Comparison of ENCODE assay signal across 13 cellular contexts in the genomic region with DNA sequence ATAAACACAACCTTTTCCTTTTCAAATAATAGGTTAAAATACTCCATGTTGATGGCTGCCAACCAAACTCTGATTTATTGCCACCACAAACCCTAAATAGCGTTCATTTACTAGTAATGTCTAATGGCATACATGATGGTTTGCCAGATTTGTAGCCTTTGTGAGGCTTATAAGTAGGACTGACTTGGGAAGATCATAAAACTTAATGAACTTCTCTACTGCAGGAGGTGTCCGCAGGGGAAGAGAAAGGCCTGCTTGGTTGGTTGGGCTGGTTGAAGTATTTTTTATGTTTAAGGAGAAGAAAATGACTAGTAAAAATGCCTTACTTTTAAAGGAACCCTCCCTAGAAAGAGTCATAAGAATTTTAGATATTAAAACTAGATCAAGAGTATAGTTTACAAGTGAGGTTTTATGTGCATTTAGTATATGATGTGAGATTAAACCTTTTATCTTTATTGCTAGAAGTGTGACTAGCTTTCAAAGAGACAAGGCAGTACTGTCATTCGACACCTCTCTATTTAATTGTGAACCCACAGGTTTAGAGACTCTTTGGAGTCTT. TPM values are rescaled to one million over a fixed set of nuclear protein-coding genes. Genes with fewer than 3 reads are reported as not detected.
A peak's percentile ranks its signal among the peaks of the same experiment; 100 is the strongest.
DNase-seq lines count a peak whose midpoint lies in the region; TF ChIP-seq lines count a peak whose summit lies in the region.
"Had no signal": no experiment of that assay in that cellular context is flagged by ENCODE, and none has a peak within 500 bp of the region (broad histone marks: within the 10 kb centered on the region; RNA-seq: fewer than 3 reads in every experiment).

No MANE protein-coding gene starts in this region.

- H3K9ac ChIP-seq in Loucy (ENCODE audit: low read depth, low read length, poor library complexity, severe bottlenecking) (peak overlapping the region; percentile 24), neural progenitor cell (no peak overlapping the region)

- H3K4me1 ChIP-seq in Loucy (ENCODE audit: insufficient read depth, low read length, poor library complexity, severe bottlenecking) (peaks cover 74% of the 10 kb centered on the region), ectodermal cell (ENCODE audit: control insufficient read depth, insufficient read depth, low read length) (peaks cover 44% of the 10 kb centered on the region), neural progenitor cell (peaks cover 82% of the 10 kb centered on the region)

- H3K4me3 Mint-ChIP-seq in neural progenitor cell, result peak overlapping the region; percentile 68
- H3K4me3 Mint-ChIP-seq: activated naive CD4-positive, alpha-beta T cell treated with anti-CD3 and anti-CD28 coated beads, Interleukin-2, amount 10 ng/mL, durations not matched to agents 7 days and 5 days had no signal

- H2AFZ ChIP-seq in Loucy (ENCODE audit: low read length), result no peak overlapping the region
- H2AFZ ChIP-seq in neural progenitor cell (replicated peaks), result no peak overlapping the region

- H4K20me1 ChIP-seq in Loucy (ENCODE audit: insufficient read depth, low read length, poor library complexity, severe bottlenecking), result peaks cover 86% of the 10 kb centered on the region
- H4K20me1 ChIP-seq in neural progenitor cell (ENCODE audit: low read depth), result peaks cover 88% of the 10 kb centered on the region

- peaks cover 100% of the 10 kb centered on the region for H3K79me2 ChIP-seq in Loucy (ENCODE audit: insufficient read depth, low read length)
- H3K79me2 ChIP-seq in neural progenitor cell (ENCODE audit: low read depth), result peaks cover 94% of the 10 kb centered on the region

- H3K27me3 ChIP-seq in Loucy (ENCODE audit: insufficient read depth, low read length, poor library complexity, severe bottlenecking) (no peaks in the 10 kb centered on the region), ectodermal cell (ENCODE audit: control insufficient read depth, insufficient read depth, low read length, poor library complexity, severe bottlenecking) (no peaks in the 10 kb centered on the region), neural progenitor cell (no peaks in the 10 kb centered on the region)

- H3K27ac ChIP-seq in ectodermal cell (ENCODE audit: insufficient read depth, low read depth, low read length, poor library complexity, severe bottlenecking) (peak overlapping the region; percentile 17), neural progenitor cell (peak overlapping the region; percentile 43)
- H3K27ac ChIP-seq: A549 had no signal

- H3K36me3 ChIP-seq in Loucy (ENCODE audit: insufficient read depth, low read length), result 0 out of 2 replicates have a peak, but pooled peaks cover 4% of the 10 kb centered on the region
- H3K36me3 ChIP-seq in ectodermal cell (ENCODE audit: control insufficient read depth, insufficient read depth, low read length), result peaks cover 4% of the 10 kb centered on the region
- no peaks in the 10 kb centered on the region for H3K36me3 ChIP-seq in neural progenitor cell

- peak overlapping the region; percentile 81 for H3K27ac Mint-ChIP-seq in neural progenitor cell
- H3K27ac Mint-ChIP-seq: activated naive CD4-positive, alpha-beta T cell treated with anti-CD3 and anti-CD28 coated beads, Interleukin-2, amount 10 ng/mL, durations not matched to agents 7 days and 5 days had no signal

- peaks cover 75% of the 10 kb centered on the region for H3K4me1 Mint-ChIP-seq in neural progenitor cell

- H3K4me3 ChIP-seq in Loucy (ENCODE audit: low read length, poor library complexity, severe bottlenecking) (peak overlapping the region; percentile 79), ectodermal cell (ENCODE audit: insufficient read depth, low read depth, low read length) (no peak overlapping the region), neural progenitor cell (peak overlapping the region; percentile 92)
- H3K4me3 ChIP-seq: A549 had no signal

- H3K4me2 ChIP-seq in Loucy (ENCODE audit: low read depth, low read length, poor library complexity, severe bottlenecking), result peak overlapping the region; percentile 84
- H3K4me2 ChIP-seq in neural progenitor cell, result peak overlapping the region; percentile 79
- H3K4me2 ChIP-seq: A549 had no signal

- DNase-seq in NCI-H1694 treated with DMSO at 0.1 percent for 48 hours (lab: John Stamatoyannopoulos, UW), result peak; percentile 24
- DNase-seq in NCI-H1694 (lab: John Stamatoyannopoulos, UW), result no peak
- DNase-seq in neural progenitor cell (ENCODE audit: low spot score), result peak; percentile 24
- no peak for DNase-seq in epidermal melanocyte (ENCODE audit: insufficient read length, low spot score)
- DNase-seq in GM13977 (ENCODE audit: low spot score), result no peak
- DNase-seq in T-helper 2 cell, result no peak
- DNase-seq: activated CD8-positive, alpha-beta memory T cell treated with anti-CD3 and anti-CD28 coated beads for 24 hours; activated naive CD4-positive, alpha-beta T cell treated with anti-CD3 and anti-CD28 coated beads, Interleukin-2, amount 10 ng/mL, durations not matched to agents 7 days and 5 days; Kasumi-1; right cardiac atrium had no signal

- peaks cover 5% of the 10 kb centered on the region for H3K36me3 Mint-ChIP-seq in neural progenitor cell

- H3K9me3 ChIP-seq in Loucy (ENCODE audit: insufficient read depth, low read depth, low read length) (no peaks in the 10 kb centered on the region), ectodermal cell (ENCODE audit: control insufficient read depth, low read length) (no peaks in the 10 kb centered on the region), neural progenitor cell (ENCODE audit: low read depth) (no peaks in the 10 kb centered on the region)
- H3K9me3 ChIP-seq: A549 had no signal

- in situ Hi-C loops in GM13977 (cut with MboI; ENCODE audit: low pct_unique_long_range_greater_than_20kb, low sequenced_read_pairs, unreplicated experiment), result no loop called here

- no peaks in the 10 kb centered on the region for H3K9me3 Mint-ChIP-seq in neural progenitor cell
- H3K9me3 Mint-ChIP-seq: activated naive CD4-positive, alpha-beta T cell treated with anti-CD3 and anti-CD28 coated beads, Interleukin-2, amount 10 ng/mL, durations not matched to agents 7 days and 5 days had no signal

- no peak for TF ChIP-seq CTCF in Loucy (conservative IDR thresholded peaks at IDR 0.05; ENCODE audit: low read length)
- no peak for TF ChIP-seq CTCF in neural progenitor cell (IDR thresholded peaks at IDR 0.05)
- no peak for TF ChIP-seq CTCF in GM13977 (IDR thresholded peaks at IDR 0.05; ENCODE audit: extremely low read depth, insufficient read depth, missing control alignments)

- no peaks in the 10 kb centered on the region for H3K9me2 ChIP-seq in Loucy (replicated peaks; ENCODE audit: low read depth, low read length)

- WGBS in ectodermal cell, 2 experiments, result 49 to 52% methylated on average over 2 to 3 of the region's 3 CpGs

- H3K27me3 Mint-ChIP-seq in neural progenitor cell (ENCODE audit: insufficient read depth, low read depth), result peaks cover 3% of the 10 kb centered on the region
- H3K27me3 Mint-ChIP-seq: activated naive CD4-positive, alpha-beta T cell treated with anti-CD3 and anti-CD28 coated beads, Interleukin-2, amount 10 ng/mL, durations not matched to agents 7 days and 5 days had no signal

- H3F3A ChIP-seq in Loucy (ENCODE audit: low read depth) (peaks cover 7% of the 10 kb centered on the region; the same call in 1 of the 2 replicates), neural progenitor cell (ENCODE audit: low read depth) (peaks cover 76% of the 10 kb centered on the region)

RNA-seq across cellular contexts. Expression of gene PBX3, which starts 5.0 kb away (rescaled TPM):
- polyA plus RNA-seq in ectodermal cell (2013, experiment 1 of 4), result 98.7 TPM
- 107 TPM for polyA plus RNA-seq in ectodermal cell (2013, experiment 2 of 4)
- 90.0 TPM for polyA plus RNA-seq in ectodermal cell (2013, experiment 3 of 4)
- polyA plus RNA-seq in ectodermal cell (2013, experiment 4 of 4), result 105 TPM
- total RNA-seq in neural progenitor cell (ENCODE audit: low replicate concordance), result 71.7 and 99.5 TPM in 2 replicates

RNA-seq across cellular contexts. Expression of gene MAPKAP1, which starts 45.1 kb away (rescaled TPM):
- polyA plus RNA-seq in ectodermal cell (2013, experiment 1 of 4), result 75.0 TPM
- polyA plus RNA-seq in ectodermal cell (2013, experiment 2 of 4), result 59.8 TPM
- polyA plus RNA-seq in ectodermal cell (2013, experiment 3 of 4), result 46.1 TPM
- 52.4 TPM for polyA plus RNA-seq in ectodermal cell (2013, experiment 4 of 4)
- 53.9 and 56.6 TPM in 2 replicates for total RNA-seq in neural progenitor cell (ENCODE audit: low replicate concordance)

Comparison
In these comparisons a context has a peak if more than half of its experiments do, and no peak if none do; other contexts are left out.
1. DNase-seq: peak in NCI-H1694 treated with DMSO at 0.1 percent for 48 hours (single experiment) and neural progenitor cell (single experiment); none in NCI-H1694 (single experiment), epidermal melanocyte (single experiment), GM13977 (single experiment) and T-helper 2 cell (0 of 5).